In genomic region chr5:73280821-73281746, GRCh38 we compare ENCODE assay signal across 2 cellular contexts.
TF ChIP-seq lines count a peak whose summit lies in the region.

No MANE protein-coding gene starts in this region.

TF ChIP-seq in IMR-90, 13 proteins besides CTCF, POLR2A, EP300 and RAD21 (continued from another document):
- TF ChIP-seq MAFK (IDR thresholded peaks at IDR 0.05; ENCODE audit: low read depth, low read length) (no peak), CHD1 (IDR thresholded peaks at IDR 0.05; ENCODE audit: low read depth, low read length) (no peak), MXI1 (IDR thresholded peaks at IDR 0.05; ENCODE audit: borderline replicate concordance, low read depth, low read length) (no peak), RCOR1 (IDR thresholded peaks at IDR 0.05; ENCODE audit: insufficient replicate concordance, low read length) (no peak)

TF ChIP-seq in WTC11, 78 proteins besides CTCF, POLR2A, EP300 and RAD21 (continued from another document):
- no peak for TF ChIP-seq ATF2 (CRISPR knock-in tag; IDR thresholded peaks at IDR 0.05; ENCODE audit: borderline replicate concordance, low read depth)
- TF ChIP-seq SMAD4 (CRISPR knock-in tag; IDR thresholded peaks at IDR 0.05): no peak
- TF ChIP-seq ATF6 (CRISPR knock-in tag; IDR thresholded peaks at IDR 0.05): no peak
- no peak for TF ChIP-seq TP53 (CRISPR knock-in tag; IDR thresholded peaks at IDR 0.05)
- TF ChIP-seq HMGA2 (CRISPR knock-in tag; IDR thresholded peaks at IDR 0.05): no peak
- no peak for TF ChIP-seq GRHL2 (CRISPR knock-in tag; IDR thresholded peaks at IDR 0.05; ENCODE audit: insufficient replicate concordance, severe bottlenecking)
TF ChIP-seq in WTC11: peak in this region for 0.
